In genomic region chr18:60892855-60893254, GRCh38 we compare ENCODE assay signal across 14 cellular contexts.
DNase-seq lines count a peak whose midpoint lies in the region; ATAC-seq, FAIRE-seq and TF ChIP-seq lines count a peak whose summit lies in the region.
"Had no signal": no experiment of that assay in that cellular context is flagged by ENCODE, and none has a peak within 500 bp of the region (broad histone marks: within the 10 kb centered on the region; RNA-seq: fewer than 3 reads in every experiment).

No MANE protein-coding gene starts in this region.

- H3K4me3 ChIP-seq in IMR-90 (ENCODE audit: insufficient read depth, low read depth, low read length) (no peak overlapping the region), astrocyte (ENCODE audit: insufficient read depth, low read depth, low read length) (no peak overlapping the region), hepatocyte (no peak overlapping the region), upper lobe of right lung (no peak overlapping the region)

- TF ChIP-seq CTCF in IMR-90 (conservative IDR thresholded peaks at IDR 0.05; ENCODE audit: low read depth, low read length) (no peak), astrocyte (IDR thresholded peaks at IDR 0.05; ENCODE audit: insufficient read depth, low read depth, low read length) (no peak), hepatocyte (IDR thresholded peaks at IDR 0.05; ENCODE audit: poor library complexity) (no peak), upper lobe of right lung (IDR thresholded peaks at IDR 0.05) (no peak)

- H3K18ac ChIP-seq in IMR-90 (ENCODE audit: low read depth, low read length): no peak overlapping the region

- CTCF ChIA-PET in IMR-90 (lab: Yijun Ruan, JAX): no interaction called here

- H4K20me1 ChIP-seq in IMR-90 (ENCODE audit: insufficient read depth, low read length) (no peaks in the 10 kb centered on the region), astrocyte (ENCODE audit: insufficient read depth, low read length) (no peaks in the 10 kb centered on the region), hepatocyte (ENCODE audit: insufficient read depth, poor library complexity, severe bottlenecking) (no peaks in the 10 kb centered on the region)

- no peak overlapping the region for H4K8ac ChIP-seq in IMR-90 (ENCODE audit: low read depth in 2 of 2, low read length in 2 of 2)

- H3K4me2 ChIP-seq in IMR-90 (ENCODE audit: low read depth, low read length) (no peak overlapping the region), astrocyte (ENCODE audit: low read length) (peak overlapping the region; percentile 37), hepatocyte (no peak overlapping the region)

- H3K4me1 ChIP-seq in IMR-90 (ENCODE audit: control insufficient read depth, insufficient read depth, low read length) (no peaks in the 10 kb centered on the region), astrocyte (ENCODE audit: insufficient read depth, low read length) (no peaks in the 10 kb centered on the region), hepatocyte (ENCODE audit: insufficient read depth) (no peaks in the 10 kb centered on the region), upper lobe of right lung (no peaks in the 10 kb centered on the region)

- H2AFZ ChIP-seq in IMR-90 (replicated peaks; ENCODE audit: low read length, poor library complexity) (no peak overlapping the region), astrocyte (ENCODE audit: low read depth, low read length) (no peak overlapping the region), hepatocyte (no peak overlapping the region)

- WGBS in IMR-90 (ENCODE audit: extremely low coverage in 2 of 2, insufficient read length in 1 of 2), 2 experiments: no CpG with 5 or more reads among the region's 3 CpGs
- 55% methylated on average over 3 of the region's 3 CpGs for WGBS in hepatocyte (ENCODE audit: low lambda C conversion rate, missing lambda C conversion rate)

- H4K5ac ChIP-seq in IMR-90 (ENCODE audit: low read depth, low read length): no peak overlapping the region

- in situ Hi-C loops in IMR-90 (cut with MboI; ENCODE audit: low sequenced_read_pairs): no loop called here

- H3K79me2 ChIP-seq in astrocyte (ENCODE audit: insufficient read depth, low read length) (no peaks in the 10 kb centered on the region), hepatocyte (no peaks in the 10 kb centered on the region)

- no peaks in the 10 kb centered on the region for H3K36me3 ChIP-seq in IMR-90 (ENCODE audit: control insufficient read depth, insufficient read depth, low read length)
- no peaks in the 10 kb centered on the region for H3K36me3 ChIP-seq in astrocyte (ENCODE audit: insufficient read depth, low read length)
- H3K36me3 ChIP-seq in hepatocyte (replicated peaks; ENCODE audit: insufficient read depth, low read depth): no peaks in the 10 kb centered on the region
- no peaks in the 10 kb centered on the region for H3K36me3 ChIP-seq in upper lobe of right lung

- H3K9me3 ChIP-seq in IMR-90 (ENCODE audit: control insufficient read depth, insufficient read depth, low read length) (peaks cover 5% of the 10 kb centered on the region; the same call in 1 of the 2 replicates), astrocyte (ENCODE audit: insufficient read depth, low read depth, low read length) (no peaks in the 10 kb centered on the region), hepatocyte (ENCODE audit: low read depth) (no peaks in the 10 kb centered on the region), upper lobe of right lung (no peaks in the 10 kb centered on the region)

- H3K9ac ChIP-seq in IMR-90 (ENCODE audit: low read depth, low read length) (no peak overlapping the region), astrocyte (ENCODE audit: low read length) (no peak overlapping the region)

- DNase-seq in IMR-90: no peak
- DNase-seq in astrocyte (ENCODE audit: low read depth): peak; percentile 68
- peak; percentile 35 for DNase-seq in hepatocyte (ENCODE audit: low spot score)
- DNase-seq in upper lobe of right lung: peak; percentile 61
- DNase-seq in globus pallidus (ENCODE audit: low spot score): no peak
- DNase-seq: activated CD4-positive, alpha-beta T cell treated with anti-CD3 and anti-CD28 coated beads, Interleukin-2, amount 50 U/mL, for 4 hours; DMS153; effector memory CD4-positive, alpha-beta T cell; NCI-H1417; NK-92 treated with Interleukin-12 subunit alpha and Interleukin-12 subunit beta, amount 100 ng/mL, for 24 hours had no signal

- no peak overlapping the region for H2BK15ac ChIP-seq in IMR-90 (ENCODE audit: low read depth, low read length)

- H3K9me1 ChIP-seq in IMR-90 (ENCODE audit: insufficient read depth, low read length): no peaks in the 10 kb centered on the region

- H3K9me2 ChIP-seq in hepatocyte (replicated peaks; ENCODE audit: insufficient read depth): no peaks in the 10 kb centered on the region

- H3K27ac ChIP-seq in IMR-90 (ENCODE audit: insufficient read depth, low read length): no peak overlapping the region
- peak overlapping the region; percentile 16 for H3K27ac ChIP-seq in astrocyte (ENCODE audit: low read depth, low read length)
- H3K27ac ChIP-seq in hepatocyte: peak overlapping the region; percentile 28
- H3K27ac ChIP-seq in upper lobe of right lung: no peak overlapping the region

- H3K79me1 ChIP-seq in IMR-90 (ENCODE audit: low read depth in 1 of 2, low read length in 2 of 2): no peaks in the 10 kb centered on the region

- H3K27me3 Mint-ChIP-seq in astrocyte (ENCODE audit: low read depth, unreplicated experiment): no peaks in the 10 kb centered on the region
- H3K27me3 Mint-ChIP-seq: activated naive CD8-positive, alpha-beta T cell had no signal

- H2AK5ac ChIP-seq in IMR-90 (ENCODE audit: low read depth, low read length): no peak overlapping the region

- no peak overlapping the region for H2AK9ac ChIP-seq in IMR-90 (replicated peaks; ENCODE audit: low read depth, low read length, poor library complexity)

- no peak overlapping the region for H3K27ac Mint-ChIP-seq in astrocyte (ENCODE audit: unreplicated experiment)
- H3K27ac Mint-ChIP-seq: activated naive CD8-positive, alpha-beta T cell; T-helper 1 cell treated with Interleukin-12 subunit alpha and Interleukin-12 subunit beta and Interleukin-4 antibody, amounts not matched to agents 30 μg/mL and 1 μg/mL, for 36 hours had no signal

- POLR2A ChIA-PET in IMR-90 (lab: Charles Lee; ENCODE audit: unreplicated experiment): no interaction called here

- no peak overlapping the region for H3K23ac ChIP-seq in IMR-90 (ENCODE audit: low read depth, low read length)

- ATAC-seq in IMR-90 (ENCODE audit: low read depth) (no peak), upper lobe of right lung (peak; percentile 84), HG03354 (IDR thresholded peaks at IDR 0.05; ENCODE audit: poor library complexity, severe bottlenecking, unreplicated experiment) (no peak), HG03108 (IDR thresholded peaks at IDR 0.05; ENCODE audit: unreplicated experiment) (no peak)

- no peaks in the 10 kb centered on the region for H3K27me3 ChIP-seq in IMR-90 (ENCODE audit: control insufficient read depth, insufficient read depth, low read length)
- no peaks in the 10 kb centered on the region for H3K27me3 ChIP-seq in astrocyte (ENCODE audit: insufficient read depth, low read length)
- H3K27me3 ChIP-seq in hepatocyte: no peaks in the 10 kb centered on the region
- H3K27me3 ChIP-seq in upper lobe of right lung: no peaks in the 10 kb centered on the region

- no peaks in the 10 kb centered on the region for H3K9me3 Mint-ChIP-seq in astrocyte (ENCODE audit: unreplicated experiment)
- H3K9me3 Mint-ChIP-seq: T-helper 1 cell treated with Interleukin-12 subunit alpha and Interleukin-12 subunit beta and Interleukin-4 antibody, amounts not matched to agents 30 μg/mL and 1 μg/mL, for 36 hours had no signal

- peaks cover 2% of the 10 kb centered on the region for H3K4me1 Mint-ChIP-seq in astrocyte (ENCODE audit: low read depth, unreplicated experiment)

- no peak overlapping the region for H2BK20ac ChIP-seq in IMR-90 (ENCODE audit: low read depth, low read length)

- no peaks in the 10 kb centered on the region for H3K36me3 Mint-ChIP-seq in astrocyte (ENCODE audit: low read depth, unreplicated experiment)
- H3K36me3 Mint-ChIP-seq: activated naive CD8-positive, alpha-beta T cell had no signal

- H3K14ac ChIP-seq in IMR-90 (replicated peaks; ENCODE audit: low read depth, low read length): no peak overlapping the region

- no peak overlapping the region for H2BK5ac ChIP-seq in IMR-90 (ENCODE audit: low read depth, low read length, poor library complexity, severe bottlenecking)

- no TSS peak for BruUV-seq in IMR-90 (replicated peaks; lab: Mats Ljungman, UMichigan)

- no peak overlapping the region for H2BK120ac ChIP-seq in IMR-90 (ENCODE audit: low read depth, low read length)

- H3K56ac ChIP-seq in IMR-90 (ENCODE audit: extremely low read depth, insufficient read depth, low read length): no peak overlapping the region

- no peak overlapping the region for H3K4ac ChIP-seq in IMR-90 (ENCODE audit: low read depth, low read length)

- dilution Hi-C loops in IMR-90 (cut with HindIII; ENCODE audit: low sequenced_read_pairs, unreplicated experiment): no loop called here

- intact Hi-C loops in IMR-90 (cut with micrococcal nuclease): no loop called here
- intact Hi-C loops in upper lobe of right lung (cut with DNase I): no loop called here

- no peak for FAIRE-seq in astrocyte (lab: Jason Lieb, UNC)

- no peak overlapping the region for H4K91ac ChIP-seq in IMR-90 (ENCODE audit: insufficient read depth, low read depth, low read length)

- H3K4me3 Mint-ChIP-seq in astrocyte (ENCODE audit: unreplicated experiment): no peak overlapping the region
- H3K4me3 Mint-ChIP-seq: activated naive CD8-positive, alpha-beta T cell; T-helper 1 cell treated with Interleukin-12 subunit alpha and Interleukin-12 subunit beta and Interleukin-4 antibody, amounts not matched to agents 30 μg/mL and 1 μg/mL, for 36 hours had no signal

- no peak for TF ChIP-seq POLR2A in IMR-90 (IDR thresholded peaks at IDR 0.05; ENCODE audit: low read depth, low read length)

- TF ChIP-seq RAD21 in IMR-90 (IDR thresholded peaks at IDR 0.05; ENCODE audit: low read length): no peak

TF ChIP-seq in IMR-90, 13 proteins besides CTCF, POLR2A, EP300 and RAD21:
- TF ChIP-seq CEBPB (IDR thresholded peaks at IDR 0.05; ENCODE audit: low read depth, low read length) (0 out of 2 replicates have a peak, but pooled peaks have one; percentile 10), MAZ (IDR thresholded peaks at IDR 0.05; ENCODE audit: borderline replicate concordance, low read depth, low read length) (no peak)

Comparison
In these comparisons a context has a peak if more than half of its experiments do, and no peak if none do; other contexts are left out.
1. DNase-seq: peak in astrocyte (single experiment), hepatocyte (single experiment) and upper lobe of right lung (single experiment); none in IMR-90 (single experiment) and globus pallidus (single experiment).
2. H3K27ac ChIP-seq: peak in astrocyte (single experiment) and hepatocyte (single experiment); none in IMR-90 (single experiment) and upper lobe of right lung (single experiment).